7 cellular contexts compared by ENCODE assay signal in genomic region chr7:2110586-2111396, GRCh38.
A peak's percentile ranks its signal among the peaks of the same experiment; 100 is the strongest.
DNase-seq lines count a peak whose midpoint lies in the region; ATAC-seq and FAIRE-seq lines count a peak whose summit lies in the region.

No MANE protein-coding gene starts in this region.

- no peaks in the 10 kb centered on the region for H3K9me3 Mint-ChIP-seq in activated naive CD8-positive, alpha-beta T cell (ENCODE audit: low read depth)

- peaks cover 0 to 2% of the 10 kb centered on the region in 2 donors for H3K36me3 ChIP-seq in small intestine (ENCODE audit: control insufficient read depth in 2 of 2, insufficient read depth in 2 of 2, low read length in 2 of 2)

- H3K36me3 Mint-ChIP-seq in activated naive CD8-positive, alpha-beta T cell: peaks cover 3% of the 10 kb centered on the region

- FAIRE-seq in small intestine (lab: Jason Lieb, UNC): no peak

- peak overlapping the region; percentile 72 for H3K27ac Mint-ChIP-seq in activated naive CD8-positive, alpha-beta T cell

- peak; percentile 70 for DNase-seq in HT-29 (ENCODE audit: low spot score)
- peak; percentile 8 for DNase-seq in kidney tubule cell (ENCODE audit: low spot score)
- DNase-seq in small intestine: peak; percentile 82
- no peak for DNase-seq in cerebellum (ENCODE audit: low spot score)

- no peaks in the 10 kb centered on the region for H3K27me3 Mint-ChIP-seq in activated naive CD8-positive, alpha-beta T cell

- H3K9me3 ChIP-seq in small intestine (ENCODE audit: control insufficient read depth, low read depth): no peaks in the 10 kb centered on the region

- peak overlapping the region in 1 of 2 donors; percentile 20 for H3K4me3 ChIP-seq in small intestine (ENCODE audit: low read depth in 1 of 2, low read length in 2 of 2)

- 46 to 58% (median 53%) methylated on average over 33 to 34 of the region's 34 CpGs for WGBS in small intestine, 3 donors

- H3K4me1 Mint-ChIP-seq in activated naive CD8-positive, alpha-beta T cell (ENCODE audit: low read depth): peaks cover 42% of the 10 kb centered on the region

- peak overlapping the region; percentile 68 for H3K4me3 Mint-ChIP-seq in activated naive CD8-positive, alpha-beta T cell

- peak overlapping the region; percentile 3 to 41 for H3K27ac ChIP-seq in small intestine (ENCODE audit: low read depth in 1 of 2, low read length in 1 of 2)

- H3K4me1 ChIP-seq in small intestine (ENCODE audit: control insufficient read depth in 2 of 2, insufficient read depth in 1 of 2, low read depth in 1 of 2, low read length in 1 of 2): peaks cover 2% of the 10 kb centered on the region in 2 donors

- H3K27me3 ChIP-seq in small intestine (ENCODE audit: control insufficient read depth in 2 of 2, insufficient read depth in 2 of 2, low read length in 2 of 2): no peaks in the 10 kb centered on the region

- no peak for ATAC-seq in GM21367 (IDR thresholded peaks at IDR 0.05; ENCODE audit: unreplicated experiment)
- ATAC-seq in HG03045 (IDR thresholded peaks at IDR 0.05; ENCODE audit: unreplicated experiment): no peak
